In the genomic region with DNA sequence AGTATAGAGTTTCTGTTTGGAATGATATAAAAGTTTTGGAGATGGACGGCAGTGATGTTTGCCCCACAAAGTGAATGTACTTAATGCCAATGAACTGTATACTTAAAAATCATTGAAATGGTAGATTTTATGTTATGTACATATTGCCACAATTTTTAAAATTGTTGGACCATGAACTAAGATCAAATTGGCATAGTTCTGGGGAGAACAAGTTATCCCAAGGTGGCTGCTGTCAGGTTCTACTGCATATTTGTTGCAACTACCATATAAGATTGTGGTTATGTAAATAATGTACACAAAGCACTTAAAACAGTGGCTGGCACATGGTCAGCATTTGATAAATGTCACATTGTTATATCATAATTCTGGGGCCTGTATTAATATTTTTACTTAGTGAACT, we compare ENCODE assay signal across 28 cellular contexts.
"Had no signal": no experiment of that assay in that cellular context is flagged by ENCODE, and none has a peak within 500 bp of the region (broad histone marks: within the 10 kb centered on the region; RNA-seq: fewer than 3 reads in every experiment).

No MANE protein-coding gene starts in this region.

- H3K36me3 ChIP-seq: colonic mucosa, esophagus muscularis mucosa, esophagus squamous epithelium, gastrocnemius medialis, gastroesophageal sphincter, heart left ventricle, heart right ventricle had no signal

- H3K79me2 ChIP-seq: hepatocyte had no signal

- H3K27ac Mint-ChIP-seq: dendritic cell treated with granulocyte-macrophage colony-stimulating factor and Interleukin-4, amounts not matched to agents 40 ng/mL and 50 ng/mL, for 4 days; effector memory CD8-positive, alpha-beta T cell; endodermal cell had no signal

- H3K4me2 ChIP-seq: hepatocyte had no signal

- H3K27me3 ChIP-seq: colonic mucosa, dorsolateral prefrontal cortex, esophagus muscularis mucosa, esophagus squamous epithelium, foreskin keratinocyte, gastrocnemius medialis, gastroesophageal sphincter, heart left ventricle, heart right ventricle, hepatocyte had no signal

- H3K4me1 ChIP-seq: colonic mucosa, esophagus squamous epithelium, foreskin keratinocyte, gastrocnemius medialis, heart left ventricle, heart right ventricle had no signal

- H3K9me3 ChIP-seq: colonic mucosa, esophagus muscularis mucosa, esophagus squamous epithelium, gastrocnemius medialis had no signal

- H3K27ac ChIP-seq: colonic mucosa, coronary artery, dorsolateral prefrontal cortex, epithelial cell of prostate, esophagus muscularis mucosa, esophagus squamous epithelium, foreskin keratinocyte, gastrocnemius medialis, gastroesophageal sphincter, heart left ventricle, heart right ventricle had no signal

- H3K4me3 ChIP-seq: colonic mucosa, coronary artery, dorsolateral prefrontal cortex, esophagus muscularis mucosa, esophagus squamous epithelium, gastrocnemius medialis, gastroesophageal sphincter, heart left ventricle, heart right ventricle, hepatocyte had no signal

- FAIRE-seq: endometrium, endothelial cell of umbilical vein, frontal cortex had no signal

- ATAC-seq: effector memory CD8-positive, alpha-beta T cell; esophagus mucosa; foreskin keratinocyte; gastrocnemius medialis; gastroesophageal sphincter; heart left ventricle; heart right ventricle had no signal

- H2AFZ ChIP-seq: hepatocyte had no signal

- DNase-seq: colonic mucosa; cortex of kidney; dorsolateral prefrontal cortex; effector CD4-positive, alpha-beta T cell; effector CD8-positive, alpha-beta T cell; effector memory CD4-positive, alpha-beta T cell; effector memory CD8-positive, alpha-beta T cell; endodermal cell; erythroblast; esophagus squamous epithelium; foreskin fibroblast; foreskin keratinocyte; foreskin melanocyte; gastrocnemius medialis; glutamatergic neuron; head of caudate nucleus; heart left ventricle; heart right ventricle had no signal

- H3K4me3 Mint-ChIP-seq: dendritic cell treated with granulocyte-macrophage colony-stimulating factor and Interleukin-4, amounts not matched to agents 40 ng/mL and 50 ng/mL, for 4 days; effector memory CD8-positive, alpha-beta T cell; endodermal cell had no signal

- H3K27me3 Mint-ChIP-seq: dendritic cell treated with granulocyte-macrophage colony-stimulating factor and Interleukin-4, amounts not matched to agents 40 ng/mL and 50 ng/mL, for 4 days had no signal

- H3K9me3 Mint-ChIP-seq: dendritic cell treated with granulocyte-macrophage colony-stimulating factor and Interleukin-4, amounts not matched to agents 40 ng/mL and 50 ng/mL, for 4 days; effector memory CD8-positive, alpha-beta T cell; endodermal cell had no signal
